ENCODE assay signal across 13 cellular contexts in the genomic region with DNA sequence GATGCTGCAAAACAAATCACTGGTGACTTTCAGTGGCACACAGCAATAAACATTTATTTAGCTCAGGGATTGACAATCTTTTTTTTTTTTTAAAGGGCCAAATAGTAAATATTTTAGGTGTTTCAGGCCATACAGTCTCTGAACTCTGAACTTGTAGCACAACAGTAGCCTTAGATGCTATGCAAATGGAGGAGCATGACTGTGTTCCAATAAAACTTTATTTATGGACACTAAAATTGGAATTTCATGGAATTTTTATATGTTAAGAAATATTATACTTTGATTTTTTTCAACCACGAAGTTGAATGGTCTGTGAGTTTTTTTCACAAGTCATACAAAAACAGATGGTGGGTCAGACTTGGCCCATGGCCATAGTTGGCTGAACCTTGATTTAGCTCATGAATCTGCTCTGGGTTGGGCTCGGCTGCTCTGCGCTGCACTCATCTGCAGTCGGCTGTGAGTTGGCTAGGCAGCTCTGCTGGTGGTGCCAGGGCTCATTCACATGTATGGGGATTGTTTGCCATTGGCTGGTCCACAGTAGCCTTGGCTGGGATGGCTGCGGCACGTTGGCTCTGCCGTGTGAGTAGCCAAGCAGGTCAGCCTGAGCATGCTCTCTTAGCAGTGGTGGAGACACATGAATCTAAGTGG.
DNase-seq lines count a peak whose midpoint lies in the region; TF ChIP-seq lines count a peak whose summit lies in the region.
"Had no signal": no experiment of that assay in that cellular context is flagged by ENCODE, and none has a peak within 500 bp of the region (broad histone marks: within the 10 kb centered on the region; RNA-seq: fewer than 3 reads in every experiment).

No MANE protein-coding gene starts in this region.

- no CpG with 5 or more reads among the region's 7 CpGs for WGBS in neuronal stem cell (ENCODE audit: extremely low coverage in 2 of 2, insufficient read length in 2 of 2, insufficient replicate concordance in 1 of 2), 2 donors
- WGBS in H9 (ENCODE audit: extremely low coverage, insufficient read length, low lambda C conversion rate): no CpG with 5 or more reads among the region's 7 CpGs

- H3K56ac ChIP-seq in H9 (ENCODE audit: insufficient read length, low read depth, low read length): no peak overlapping the region

- no peak overlapping the region for H3K27ac Mint-ChIP-seq in H9
- H3K27ac Mint-ChIP-seq: activated CD8-positive, alpha-beta memory T cell treated with anti-CD3 and anti-CD28 coated beads, Interleukin-2, amount 10 ng/mL, durations not matched to agents 7 days and 5 days had no signal

- CTCF ChIA-PET in HEK293T (lab: Yijun Ruan, JAX): interaction anchor here (0.6 to 0.9 kb wide), 4 partner anchors 8 to 616 kb away, joined by 3 to 6 read pairs (median 4); no protein-coding TSS in a partner anchor

- H3K18ac ChIP-seq in neuronal stem cell (ENCODE audit: low read length) (peak overlapping the region; percentile 39), H9 (ENCODE audit: insufficient read length, low read depth, low read length) (no peak overlapping the region)

- H3K36me3 ChIP-seq in BE2C (no peaks in the 10 kb centered on the region), neuronal stem cell (replicated peaks in 1 of 2; ENCODE audit: control insufficient read depth in 2 of 2, insufficient read depth in 2 of 2, low read length in 2 of 2) (no peaks in the 10 kb centered on the region)
- H3K36me3 ChIP-seq: pancreas had no signal

- no peak overlapping the region for H3K23ac ChIP-seq in neuronal stem cell (ENCODE audit: low read depth, low read length, poor library complexity)
- H3K23ac ChIP-seq in H9 (ENCODE audit: insufficient read length, low read depth, low read length): no peak overlapping the region

- H4K8ac ChIP-seq in neuronal stem cell (ENCODE audit: low read depth, low read length) (no peak overlapping the region), H9 (replicated peaks; ENCODE audit: insufficient read length, low read depth, low read length) (no peak overlapping the region)

- H2BK12ac ChIP-seq in neuronal stem cell (ENCODE audit: low read length) (no peak overlapping the region), H9 (ENCODE audit: insufficient read length, low read depth, low read length) (no peak overlapping the region)

- H2BK5ac ChIP-seq in neuronal stem cell (ENCODE audit: low read length) (no peak overlapping the region), H9 (ENCODE audit: insufficient read length, low read length) (no peak overlapping the region)

- peaks cover 9% of the 10 kb centered on the region for H3K4me1 ChIP-seq in BE2C
- H3K4me1 ChIP-seq in neuronal stem cell (ENCODE audit: control insufficient read depth in 2 of 2, insufficient read depth in 1 of 2, low read depth in 1 of 2, low read length in 2 of 2): peaks cover 11 to 28% of the 10 kb centered on the region in 2 donors
- peaks cover 6% of the 10 kb centered on the region; the same call in 1 of the 2 replicates for H3K4me1 ChIP-seq in H9 (ENCODE audit: insufficient read depth, low read length)
- H3K4me1 ChIP-seq: pancreas had no signal

- H3K4me3 Mint-ChIP-seq in H9: no peak overlapping the region
- H3K4me3 Mint-ChIP-seq: activated CD8-positive, alpha-beta memory T cell treated with anti-CD3 and anti-CD28 coated beads, Interleukin-2, amount 10 ng/mL, durations not matched to agents 7 days and 5 days had no signal

- H2BK15ac ChIP-seq in neuronal stem cell (ENCODE audit: low read length) (no peak overlapping the region), H9 (ENCODE audit: low read depth, low read length) (no peak overlapping the region)

- peaks cover 15% of the 10 kb centered on the region in 2 experiments for H3K4me1 Mint-ChIP-seq in H9

- no peak overlapping the region for H2BK120ac ChIP-seq in neuronal stem cell (ENCODE audit: low read depth, low read length)
- no peak overlapping the region for H2BK120ac ChIP-seq in H9 (ENCODE audit: low read depth, low read length, poor library complexity, severe bottlenecking)

- H2AFZ ChIP-seq in neuronal stem cell (ENCODE audit: low read length): no peak overlapping the region
- H2AFZ ChIP-seq in H9 (ENCODE audit: low read length): no peak overlapping the region

- no peaks in the 10 kb centered on the region for H3K9me3 ChIP-seq in BE2C
- H3K9me3 ChIP-seq in neuronal stem cell (replicated peaks in 1 of 2; ENCODE audit: control insufficient read depth in 2 of 2, insufficient read depth in 1 of 2, low read depth in 1 of 2, low read length in 2 of 2): peaks cover 0 to 6% of the 10 kb centered on the region in 2 donors
- no peaks in the 10 kb centered on the region for H3K9me3 ChIP-seq in H9 (ENCODE audit: control insufficient read depth, low read depth, low read length)
- H3K9me3 ChIP-seq: pancreas had no signal

- no peak overlapping the region for H3K4ac ChIP-seq in neuronal stem cell (ENCODE audit: low read length)
- H3K4ac ChIP-seq in H9 (ENCODE audit: low read depth, low read length): no peak overlapping the region

- H3K79me2 ChIP-seq in H9 (ENCODE audit: insufficient read depth, low read length): no peaks in the 10 kb centered on the region

- no peak overlapping the region for H3K9ac ChIP-seq in neuronal stem cell (ENCODE audit: low read depth, low read length, poor library complexity)
- H3K9ac ChIP-seq in H9 (ENCODE audit: extremely low read depth, insufficient read length, low read length): no peak overlapping the region

- no peak overlapping the region for H3K4me2 ChIP-seq in neuronal stem cell (ENCODE audit: insufficient read depth, low read length, poor library complexity, severe bottlenecking)
- no peak overlapping the region for H3K4me2 ChIP-seq in H9 (ENCODE audit: insufficient read depth, insufficient read length, low read length)

- H3K9me3 Mint-ChIP-seq in H9: peaks cover 0 to 4% of the 10 kb centered on the region in 2 experiments; a peak in 3 of 5 replicates

- H3K4me3 ChIP-seq in BE2C (ENCODE audit: low read depth, low read length) (no peak overlapping the region), fibroblast of mammary gland (ENCODE audit: control insufficient read depth, low read depth, low read length) (no peak overlapping the region), neuronal stem cell (ENCODE audit: low read length in 2 of 2) (no peak overlapping the region)
- H3K4me3 ChIP-seq: pancreas had no signal

- no peak overlapping the region for H3K27ac ChIP-seq in neuronal stem cell (replicated peaks; ENCODE audit: low read length)
- no peak overlapping the region for H3K27ac ChIP-seq in H9 (ENCODE audit: insufficient read length, low read depth, low read length)
- H3K27ac ChIP-seq: pancreas had no signal

- H3K14ac ChIP-seq in neuronal stem cell (ENCODE audit: low read length) (no peak overlapping the region), H9 (ENCODE audit: insufficient read depth, low read length) (no peak overlapping the region)

- H4K5ac ChIP-seq in H9 (ENCODE audit: insufficient read length, low read depth, low read length): no peak overlapping the region

- H3K36me3 Mint-ChIP-seq in H9 (ENCODE audit: insufficient read depth in 1 of 3, low read depth in 3 of 3): peaks cover 0 to 5% (median 0%) of the 10 kb centered on the region in 3 experiments; a peak in 3 of 7 replicates

- H2AK5ac ChIP-seq in neuronal stem cell (ENCODE audit: low read depth, low read length) (no peak overlapping the region), H9 (ENCODE audit: insufficient read length, low read length) (no peak overlapping the region)

- H4K91ac ChIP-seq in neuronal stem cell (ENCODE audit: low read depth, low read length, poor library complexity) (no peak overlapping the region), H9 (ENCODE audit: insufficient read length, low read depth, low read length) (no peak overlapping the region)

- no peak overlapping the region for H2BK20ac ChIP-seq in H9 (ENCODE audit: low read depth, low read length, poor library complexity, severe bottlenecking)

- H3K79me1 ChIP-seq in neuronal stem cell (ENCODE audit: low read depth, low read length): no peaks in the 10 kb centered on the region
- no peaks in the 10 kb centered on the region for H3K79me1 ChIP-seq in H9 (ENCODE audit: insufficient read depth, low read depth, low read length, poor library complexity, severe bottlenecking)

- TF ChIP-seq CTCF in BE2C (IDR thresholded peaks at IDR 0.05; ENCODE audit: low read depth, low read length): no peak
- no peak for TF ChIP-seq CTCF in fibroblast of mammary gland (conservative IDR thresholded peaks at IDR 0.05; ENCODE audit: control insufficient read depth, insufficient read depth, low read depth, low read length)
- no peak for TF ChIP-seq CTCF in H9 (conservative IDR thresholded peaks at IDR 0.05)

- no peak overlapping the region for H3T11ph ChIP-seq in H9 (ENCODE audit: low read length)

- no peaks in the 10 kb centered on the region for H4K20me1 ChIP-seq in H9 (ENCODE audit: control insufficient read depth, insufficient read depth, insufficient read length)

- H3K27me3 ChIP-seq in BE2C (no peaks in the 10 kb centered on the region), neuronal stem cell (ENCODE audit: control insufficient read depth in 3 of 3, insufficient read depth in 3 of 3, low read depth in 1 of 3, low read length in 3 of 3) (no peaks in the 10 kb centered on the region), H9 (ENCODE audit: insufficient read depth, low read length) (no peaks in the 10 kb centered on the region)
- H3K27me3 ChIP-seq: pancreas had no signal

- H3K27me3 Mint-ChIP-seq in H9 (ENCODE audit: low read depth): no peaks in the 10 kb centered on the region

- H3K23me2 ChIP-seq in H9 (ENCODE audit: insufficient read length, low read depth, low read length, poor library complexity, severe bottlenecking): no peaks in the 10 kb centered on the region

- DNase-seq in BE2C: peak; percentile 65
- DNase-seq in SHP77 treated with DMSO at 0.1 percent for 48 hours (lab: John Stamatoyannopoulos, UW): peak; percentile 9
- DNase-seq in fibroblast of mammary gland (ENCODE audit: low read depth): peak; percentile 74
- DNase-seq in neuronal stem cell (ENCODE audit: low spot score): no peak
- no peak for DNase-seq in H9
- no peak for DNase-seq in CD1c-positive myeloid dendritic cell (ENCODE audit: extremely low spot score)
- DNase-seq in HEK293T (ENCODE audit: extremely low spot score): no peak
- no peak for DNase-seq in NCI-H1694 (lab: John Stamatoyannopoulos, UW)
- DNase-seq: activated CD8-positive, alpha-beta memory T cell treated with anti-CD3 and anti-CD28 coated beads, Interleukin-2, amount 10 ng/mL, durations not matched to agents 7 days and 5 days; activated naive CD4-positive, alpha-beta T cell treated with Interleukin-2 at 50 U/mL for 16 hours; HCEC 1CT; stimulated activated CD4-positive, alpha-beta T cell treated with anti-CD3 and anti-CD28 coated beads, Interleukin-15, amount 100 ng/mL, for 24 hours had no signal

- POLR2A ChIA-PET in HEK293T (lab: Yijun Ruan, JAX): interaction anchor here (0.9 kb wide), 1 partner anchor 458 kb away, joined by 3 read pairs; the partner anchor contains the start of gene LARP1B

TF ChIP-seq in HEK293T, 16 proteins besides CTCF, POLR2A, EP300 and RAD21 (continues in another document):
- TF ChIP-seq LEF1 (IDR thresholded peaks at IDR 0.05; ENCODE audit: borderline replicate concordance) (no peak), ARNT (IDR thresholded peaks at IDR 0.05) (no peak), BHLHE40 (IDR thresholded peaks at IDR 0.05; ENCODE audit: borderline replicate concordance) (no peak), ELF4 (IDR thresholded peaks at IDR 0.05) (no peak), FOXA1 (IDR thresholded peaks at IDR 0.05) (no peak)

Comparison
In these comparisons a context has a peak if more than half of its experiments do, and no peak if none do; other contexts are left out.
1. DNase-seq: peak in BE2C (single experiment), SHP77 treated with DMSO at 0.1 percent for 48 hours (single experiment) and fibroblast of mammary gland (single experiment); none in neuronal stem cell (single experiment), H9 (single experiment), CD1c-positive myeloid dendritic cell (single experiment), HEK293T (single experiment) and NCI-H1694 (single experiment).